Comparison of ENCODE assay signal across 19 cellular contexts in genomic region chr22:30582788-30583575, GRCh38. TPM values are rescaled to one million over a fixed set of nuclear protein-coding genes. Genes with fewer than 3 reads are reported as not detected.
DNase-seq lines count a peak whose midpoint lies in the region; ATAC-seq and TF ChIP-seq lines count a peak whose summit lies in the region.
"Had no signal": no experiment of that assay in that cellular context is flagged by ENCODE, and none has a peak within 500 bp of the region (broad histone marks: within the 10 kb centered on the region; RNA-seq: fewer than 3 reads in every experiment).

No MANE protein-coding gene starts in this region.

- in situ Hi-C loops in GM13977 (cut with MboI; ENCODE audit: low pct_unique_long_range_greater_than_20kb, low sequenced_read_pairs, unreplicated experiment): no loop called here

- H3K9me3 ChIP-seq in neuronal stem cell (replicated peaks in 1 of 2; ENCODE audit: control insufficient read depth in 2 of 2, insufficient read depth in 1 of 2, low read depth in 1 of 2, low read length in 2 of 2) (no peaks in the 10 kb centered on the region), ovary (no peaks in the 10 kb centered on the region)
- H3K9me3 ChIP-seq: SJCRH30 had no signal

- H3K23ac ChIP-seq in neuronal stem cell (ENCODE audit: low read depth, low read length, poor library complexity): no peak overlapping the region

- H3K27me3 Mint-ChIP-seq in Calu3 (ENCODE audit: unreplicated experiment): no peaks in the 10 kb centered on the region
- H3K27me3 Mint-ChIP-seq: naive B cell had no signal

- H3K36me3 ChIP-seq in neuronal stem cell (replicated peaks in 1 of 2; ENCODE audit: control insufficient read depth in 2 of 2, insufficient read depth in 2 of 2, low read length in 2 of 2) (peaks cover 79 to 99% of the 10 kb centered on the region in 2 donors), ovary (peaks cover 5% of the 10 kb centered on the region)

- no peak for TF ChIP-seq CTCF in Calu3 (IDR thresholded peaks at IDR 0.05; ENCODE audit: unreplicated experiment)
- TF ChIP-seq CTCF in GM13977 (IDR thresholded peaks at IDR 0.05; ENCODE audit: extremely low read depth, insufficient read depth, missing control alignments): no peak
- no peak for TF ChIP-seq CTCF in ovary (IDR thresholded peaks at IDR 0.05)

- no TSS peak for BruUV-seq in Calu3 (replicated peaks; lab: Mats Ljungman, UMichigan)

- no peaks in the 10 kb centered on the region for H3K9me3 Mint-ChIP-seq in Calu3 (ENCODE audit: low read depth, unreplicated experiment)
- H3K9me3 Mint-ChIP-seq: naive B cell; T-helper 2 cell treated with Interferon-gamma antibody and Interleukin-4, amounts not matched to agents 5 μg/mL and 100 μg/mL, for 36 hours had no signal

- H3K4ac ChIP-seq in neuronal stem cell (ENCODE audit: low read length): no peak overlapping the region

- no peaks in the 10 kb centered on the region for H3K4me1 Mint-ChIP-seq in Calu3 (ENCODE audit: low read depth, unreplicated experiment)

- no peak for TF ChIP-seq EP300 in ovary (IDR thresholded peaks at IDR 0.05)

- H4K8ac ChIP-seq in neuronal stem cell (ENCODE audit: low read depth, low read length): no peak overlapping the region

- H3K27ac ChIP-seq in cingulate gyrus (ENCODE audit: low read depth, low read length) (peak overlapping the region; percentile 73), neuronal stem cell (replicated peaks; ENCODE audit: low read length) (peak overlapping the region; percentile 47), ovary (no peak overlapping the region)
- H3K27ac ChIP-seq: brain microvascular endothelial cell, SJCRH30 had no signal

- H2BK15ac ChIP-seq in neuronal stem cell (ENCODE audit: low read length): no peak overlapping the region

- H3K79me1 ChIP-seq in neuronal stem cell (ENCODE audit: low read depth, low read length): peaks cover 3% of the 10 kb centered on the region

- H3K14ac ChIP-seq in neuronal stem cell (ENCODE audit: low read length): no peak overlapping the region

- peak overlapping the region; percentile 60 for H2AK5ac ChIP-seq in neuronal stem cell (ENCODE audit: low read depth, low read length)

- H3K27me3 ChIP-seq in neuronal stem cell (ENCODE audit: control insufficient read depth in 3 of 3, insufficient read depth in 3 of 3, low read depth in 1 of 3, low read length in 3 of 3) (no peaks in the 10 kb centered on the region), ovary (no peaks in the 10 kb centered on the region)
- H3K27me3 ChIP-seq: brain microvascular endothelial cell, SJCRH30 had no signal

- H2AFZ ChIP-seq in neuronal stem cell (ENCODE audit: low read length): no peak overlapping the region

- peak overlapping the region; percentile 48 for H2BK5ac ChIP-seq in neuronal stem cell (ENCODE audit: low read length)

- peak overlapping the region; percentile 31 for H3K4me2 ChIP-seq in neuronal stem cell (ENCODE audit: insufficient read depth, low read length, poor library complexity, severe bottlenecking)

- no peak for TF ChIP-seq POLR2A in ovary (IDR thresholded peaks at IDR 0.05)

- H3K4me3 Mint-ChIP-seq in Calu3 (ENCODE audit: low read depth, unreplicated experiment): no peak overlapping the region
- H3K4me3 Mint-ChIP-seq: naive B cell; T-helper 2 cell treated with Interferon-gamma antibody and Interleukin-4, amounts not matched to agents 5 μg/mL and 100 μg/mL, for 36 hours had no signal

- H3K4me3 ChIP-seq in neuronal stem cell (ENCODE audit: low read length in 2 of 2): no peak overlapping the region
- no peak overlapping the region for H3K4me3 ChIP-seq in ovary
- H3K4me3 ChIP-seq: SJCRH30 had no signal

- no peak for ATAC-seq in HG02981 (IDR thresholded peaks at IDR 0.05; ENCODE audit: unreplicated experiment)
- ATAC-seq: left ventricle myocardium superior had no signal

- H3K18ac ChIP-seq in neuronal stem cell (ENCODE audit: low read length): peak overlapping the region; percentile 59

- H3K36me3 Mint-ChIP-seq in Calu3 (ENCODE audit: insufficient read depth, unreplicated experiment): peaks cover 54% of the 10 kb centered on the region

- H2BK120ac ChIP-seq in neuronal stem cell (ENCODE audit: low read depth, low read length): no peak overlapping the region

- WGBS in neuronal stem cell (ENCODE audit: extremely low coverage in 2 of 2, insufficient read length in 2 of 2, insufficient replicate concordance in 1 of 2), 2 donors: no CpG with 5 or more reads among the region's 14 CpGs
- 70 to 74% (median 74%) methylated on average over 14 of the region's 14 CpGs for WGBS in ovary, 3 donors

- peaks cover 8 to 10% of the 10 kb centered on the region in 2 donors for H3K4me1 ChIP-seq in neuronal stem cell (ENCODE audit: control insufficient read depth in 2 of 2, insufficient read depth in 1 of 2, low read depth in 1 of 2, low read length in 2 of 2)
- H3K4me1 ChIP-seq in ovary (ENCODE audit: insufficient read depth): no peaks in the 10 kb centered on the region
- H3K4me1 ChIP-seq: SJCRH30 had no signal

- peak overlapping the region; percentile 17 for H3K9ac ChIP-seq in neuronal stem cell (ENCODE audit: low read depth, low read length, poor library complexity)

- H2BK12ac ChIP-seq in neuronal stem cell (ENCODE audit: low read length): peak overlapping the region; percentile 1

- H4K91ac ChIP-seq in neuronal stem cell (ENCODE audit: low read depth, low read length, poor library complexity): no peak overlapping the region

- DNase-seq in Calu3 (no peak), neuronal stem cell (ENCODE audit: low spot score) (no peak), GM13977 (ENCODE audit: low spot score) (no peak), ovary (no peak)
- DNase-seq: activated CD4-positive, alpha-beta T cell treated with anti-CD3 and anti-CD28 coated beads for 4 hours; activated CD8-positive, alpha-beta memory T cell treated with anti-CD3 and anti-CD28 coated beads, Interleukin-2, amount 50 U/mL, for 48 hours; activated naive CD4-positive, alpha-beta T cell treated with Interleukin-2 at 50 U/mL for 16 hours; brain microvascular endothelial cell; effector CD4-positive, alpha-beta T cell; GF-D8; left ventricle myocardium superior; naive B cell; NCI-H1694 treated with DMSO at 0.1 percent for 48 hours; NCI-H524; SJCRH30 had no signal

- intact Hi-C loops in Calu3 (cut with micrococcal nuclease; ENCODE audit: unreplicated experiment) (no loop called here), ovary (cut with DNase I) (no loop called here)

- peak overlapping the region; percentile 29 for H3K27ac Mint-ChIP-seq in Calu3 (ENCODE audit: unreplicated experiment)
- H3K27ac Mint-ChIP-seq: T-helper 2 cell treated with Interferon-gamma antibody and Interleukin-4, amounts not matched to agents 5 μg/mL and 100 μg/mL, for 36 hours had no signal

- CTCF ChIA-PET in Calu3 (lab: Charles Lee): no interaction called here

RNA-seq across cellular contexts. Expression of gene GAL3ST1, which starts 8.5 kb away (rescaled TPM):
- total RNA-seq in Calu3 (2022) (6.5 and 8.2 TPM in 2 replicates), ovary (1 to 10 TPM; 1.1 to 4.1 (median 1.9) TPM)
- polyA plus RNA-seq in neuronal stem cell (2013, experiment 1 of 2): 13.1 TPM
- 11.8 TPM for polyA plus RNA-seq in neuronal stem cell (2013, experiment 2 of 2)
- 1 to 10 TPM in 1 of 2 donors, not detected in 1; 1.9 TPM for polyA plus RNA-seq in ovary
- total RNA-seq: MCF 10A, SJCRH30 had no signal

RNA-seq across cellular contexts. Expression of gene PES1, which starts 8.7 kb away (rescaled TPM):
- total RNA-seq in Calu3 (2022) (98.9 and 106 TPM in 2 replicates), ovary (10 to 100 TPM; 29.0 to 82.3 (median 63.7) TPM)
- 42.0 TPM for polyA plus RNA-seq in neuronal stem cell (2013, experiment 1 of 2)
- polyA plus RNA-seq in neuronal stem cell (2013, experiment 2 of 2): 42.4 TPM
- 10 to 100 TPM; 50.1 to 62.5 TPM for polyA plus RNA-seq in ovary

RNA-seq across cellular contexts. Expression of gene TCN2, which starts 24.0 kb away (rescaled TPM):
- total RNA-seq in Calu3 (2022) (11.0 and 25.9 TPM in 2 replicates), ovary (10 to 100 TPM in 4 of 7 donors, 1 to 10 TPM in 3; 5.1 to 33.9 (median 15.6) TPM)
- 22.2 TPM for polyA plus RNA-seq in neuronal stem cell (2013, experiment 1 of 2)
- polyA plus RNA-seq in neuronal stem cell (2013, experiment 2 of 2): 21.8 TPM
- polyA plus RNA-seq in ovary: 10 to 100 TPM; 13.4 to 27.9 TPM

RNA-seq across cellular contexts. Expression of gene SEC14L6, which starts 36.4 kb away (rescaled TPM):
- total RNA-seq in Calu3 (2022) (0.26 and 0.47 TPM in 2 replicates), ovary (1 to 10 TPM in 5 of 7 donors, under 1 TPM in 2; 0.92 to 2.8 (median 2.0) TPM)
- polyA plus RNA-seq in neuronal stem cell (2013, experiment 1 of 2): 1.6 TPM
- 1.8 TPM for polyA plus RNA-seq in neuronal stem cell (2013, experiment 2 of 2)
- 1 to 10 TPM; 1.0 to 1.7 TPM for polyA plus RNA-seq in ovary
- total RNA-seq: left ventricle myocardium superior, MCF 10A, SJCRH30 had no signal

RNA-seq across cellular contexts. Expression of gene SLC35E4, which starts 52.6 kb away (rescaled TPM):
- total RNA-seq in Calu3 (2022) (3.2 and 4.0 TPM in 2 replicates), ovary (1 to 10 TPM; 3.1 to 6.7 (median 3.7) TPM)
- polyA plus RNA-seq in neuronal stem cell (2013, experiment 1 of 2): 4.1 TPM
- 4.0 TPM for polyA plus RNA-seq in neuronal stem cell (2013, experiment 2 of 2)
- 1 to 10 TPM in 1 of 2 donors, under 1 TPM in 1; 0.90 to 3.0 TPM for polyA plus RNA-seq in ovary

Comparison
In these comparisons a context has a peak if more than half of its experiments do, and no peak if none do; other contexts are left out.
1. H3K27ac ChIP-seq: peak in cingulate gyrus (single experiment) and neuronal stem cell (single experiment); none in ovary (0 of 2).